ENCODE assay signal across 9 cellular contexts in the genomic region with DNA sequence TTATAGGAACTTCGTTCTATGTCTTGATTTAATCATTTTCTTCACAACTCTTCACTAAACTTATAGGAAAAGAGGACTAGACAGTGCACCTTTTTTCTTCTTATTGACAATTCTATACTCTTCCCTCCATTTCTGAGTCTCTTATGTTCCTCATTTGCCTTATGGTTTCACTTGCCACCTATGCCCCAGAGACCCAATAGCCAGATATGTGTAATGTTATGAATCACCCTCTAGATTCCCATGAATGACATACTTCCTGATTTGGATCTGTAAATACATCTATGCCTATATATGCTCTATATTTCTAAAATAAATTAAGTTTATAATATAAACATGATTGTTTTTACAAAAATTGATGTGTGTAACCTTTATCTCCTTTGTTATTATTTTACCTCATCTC.
DNase-seq lines count a peak whose midpoint lies in the region; ATAC-seq, FAIRE-seq and TF ChIP-seq lines count a peak whose summit lies in the region.
"Had no signal": no experiment of that assay in that cellular context is flagged by ENCODE, and none has a peak within 500 bp of the region (broad histone marks: within the 10 kb centered on the region; RNA-seq: fewer than 3 reads in every experiment).

No MANE protein-coding gene starts in this region.

- intact Hi-C loops in endothelial cell of umbilical vein (cut with micrococcal nuclease) (no loop called here), kidney (cut with DNase I) (no loop called here)

- H3K9me1 ChIP-seq in endothelial cell of umbilical vein (replicated peaks; ENCODE audit: control insufficient read depth, extremely low read depth, insufficient read depth, low read length) = no peaks in the 10 kb centered on the region

- POLR2A ChIA-PET in endothelial cell of umbilical vein (lab: Charles Lee) = no interaction called here

- TF ChIP-seq CTCF in endothelial cell of umbilical vein (IDR thresholded peaks at IDR 0.05; ENCODE audit: extremely low read depth in 1 of 2, insufficient read depth in 1 of 2, low read depth in 1 of 2, low read length in 2 of 2) (no peak), kidney (IDR thresholded peaks at IDR 0.05; ENCODE audit: borderline replicate concordance, extremely low read depth, insufficient read depth) (no peak)

- H3K4me2 ChIP-seq in BLaER1 treated with 17β-estradiol and CSF1 and Interleukin-3, amounts not matched to agents 10 nM and 100 nM = peak overlapping the region; percentile 69 to 93 (median 85)
- H3K4me2 ChIP-seq in endothelial cell of umbilical vein (ENCODE audit: insufficient read depth, low read length) = no peak overlapping the region

- peaks cover 0 to 9% (median 0%) of the 10 kb centered on the region in 11 experiments; a peak in 3 of 22 replicates for H3K9me3 ChIP-seq in BLaER1 treated with 17β-estradiol and CSF1 and Interleukin-3, amounts not matched to agents 10 nM and 100 nM (replicated peaks in 1 of 11)
- H3K9me3 ChIP-seq in endothelial cell of umbilical vein (replicated peaks; ENCODE audit: control insufficient read depth, insufficient read depth, low read length) (no peaks in the 10 kb centered on the region), kidney (ENCODE audit: control insufficient read depth in 1 of 2, low read length in 2 of 2) (no peaks in the 10 kb centered on the region)

- CTCF ChIA-PET in endothelial cell of umbilical vein (lab: Charles Lee) = interaction anchor here (0.8 kb wide), 1 partner anchor 17 kb away, joined by 3 read pairs; no protein-coding TSS in a partner anchor

- H3K27me3 ChIP-seq in BLaER1 treated with 17β-estradiol and CSF1 and Interleukin-3, amounts not matched to agents 10 nM and 100 nM = no peaks in the 10 kb centered on the region
- no peaks in the 10 kb centered on the region for H3K27me3 ChIP-seq in endothelial cell of umbilical vein (ENCODE audit: control insufficient read depth in 2 of 2, insufficient read depth in 2 of 2, low read length in 2 of 2)

- H3K4me3 ChIP-seq in BLaER1 treated with 17β-estradiol and CSF1 and Interleukin-3, amounts not matched to agents 10 nM and 100 nM = peak overlapping the region in 4 of 10 experiments; percentile 7 to 39 (median 29); a peak in 2 of 20 replicates
- H3K4me3 ChIP-seq in endothelial cell of umbilical vein (replicated peaks in 1 of 3; ENCODE audit: insufficient read depth in 1 of 3, low read depth in 1 of 3, low read length in 3 of 3) (no peak overlapping the region), kidney (ENCODE audit: low read length in 2 of 2) (no peak overlapping the region)

- peak overlapping the region; percentile 36 for H2AFZ ChIP-seq in endothelial cell of umbilical vein (ENCODE audit: low read depth, low read length)

- ATAC-seq in GM19467 (IDR thresholded peaks at IDR 0.05; ENCODE audit: unreplicated experiment) (peak; percentile 74), HG03469 (IDR thresholded peaks at IDR 0.05; ENCODE audit: unreplicated experiment) (peak; percentile 81)

- no peak for TF ChIP-seq POLR2A in endothelial cell of umbilical vein (IDR thresholded peaks at IDR 0.05; ENCODE audit: low read depth, low read length)

- H4K20me1 ChIP-seq in BLaER1 treated with 17β-estradiol and CSF1 and Interleukin-3, amounts not matched to agents 10 nM and 100 nM = no peaks in the 10 kb centered on the region
- no peaks in the 10 kb centered on the region for H4K20me1 ChIP-seq in endothelial cell of umbilical vein (replicated peaks; ENCODE audit: control insufficient read depth, extremely low read depth, insufficient read depth, low read length)

- H3K27ac ChIP-seq in BLaER1 treated with 17β-estradiol and CSF1 and Interleukin-3, amounts not matched to agents 10 nM and 100 nM = peak overlapping the region; percentile 76 to 99 (median 97)
- H3K27ac ChIP-seq in endothelial cell of umbilical vein (ENCODE audit: insufficient read depth, low read depth, low read length) (no peak overlapping the region), kidney (ENCODE audit: low read depth in 2 of 2, low read length in 2 of 2) (no peak overlapping the region)

- no peaks in the 10 kb centered on the region for H3K36me3 ChIP-seq in BLaER1 treated with 17β-estradiol and CSF1 and Interleukin-3, amounts not matched to agents 10 nM and 100 nM
- H3K36me3 ChIP-seq in endothelial cell of umbilical vein (ENCODE audit: control insufficient read depth in 2 of 2, extremely low read depth in 1 of 2, insufficient read depth in 2 of 2, low read length in 2 of 2) (no peaks in the 10 kb centered on the region), kidney (ENCODE audit: control insufficient read depth in 1 of 2, insufficient read depth in 2 of 2, low read length in 2 of 2) (no peaks in the 10 kb centered on the region)

- DNase-seq in endothelial cell of umbilical vein (ENCODE audit: low read depth, low spot score) = peak; percentile 31
- DNase-seq in kidney = no peak
- no peak for DNase-seq in GOT3 (lab: John Stamatoyannopoulos, UW)
- DNase-seq in activated CD4-positive, alpha-beta T cell treated with anti-CD3 and anti-CD28 coated beads for 48 hours = no peak
- DNase-seq in NCI-H2171 (lab: John Stamatoyannopoulos, UW) = no peak
- DNase-seq: CD8-positive, alpha-beta memory T cell had no signal

- dilution Hi-C loops in endothelial cell of umbilical vein (cut with MboI; ENCODE audit: extremely low pct_ligation_motif_present, low sequenced_read_pairs) = no loop called here

- H3K4me1 ChIP-seq in BLaER1 treated with 17β-estradiol and CSF1 and Interleukin-3, amounts not matched to agents 10 nM and 100 nM = peaks cover 25 to 85% (median 60%) of the 10 kb centered on the region in 10 experiments
- H3K4me1 ChIP-seq in endothelial cell of umbilical vein (ENCODE audit: control insufficient read depth, extremely low read depth, insufficient read depth, low read length) (no peaks in the 10 kb centered on the region), kidney (ENCODE audit: control insufficient read depth in 1 of 2, insufficient read depth in 1 of 2, low read depth in 1 of 2, low read length in 2 of 2) (no peaks in the 10 kb centered on the region)

- no peaks in the 10 kb centered on the region for H3K79me2 ChIP-seq in endothelial cell of umbilical vein (ENCODE audit: control insufficient read depth, insufficient read depth, low read length)

- no peak for FAIRE-seq in endothelial cell of umbilical vein (lab: Jason Lieb, UNC)
- no peak for FAIRE-seq in kidney (lab: Jason Lieb, UNC)

- H3K9ac ChIP-seq in BLaER1 treated with 17β-estradiol and CSF1 and Interleukin-3, amounts not matched to agents 10 nM and 100 nM = peak overlapping the region; percentile 46 to 84 (median 78); a peak in 20 of 22 replicates
- no peak overlapping the region for H3K9ac ChIP-seq in endothelial cell of umbilical vein (replicated peaks; ENCODE audit: extremely low read depth, insufficient read depth, low read length)
- H3K9ac ChIP-seq in kidney (ENCODE audit: low read length in 2 of 2) = no peak overlapping the region

- no TSS peak for BruUV-seq in endothelial cell of umbilical vein (replicated peaks; lab: Mats Ljungman, UMichigan)

TF ChIP-seq in endothelial cell of umbilical vein, 7 proteins besides CTCF, POLR2A, EP300 and RAD21:
- TF ChIP-seq JUN (IDR thresholded peaks at IDR 0.05; ENCODE audit: borderline replicate concordance, insufficient read depth, insufficient read length, low read depth) = peak; percentile 2
- no peak for TF ChIP-seq MYC (IDR thresholded peaks at IDR 0.05; ENCODE audit: low read depth, low read length)
- TF ChIP-seq, protein P1, sequence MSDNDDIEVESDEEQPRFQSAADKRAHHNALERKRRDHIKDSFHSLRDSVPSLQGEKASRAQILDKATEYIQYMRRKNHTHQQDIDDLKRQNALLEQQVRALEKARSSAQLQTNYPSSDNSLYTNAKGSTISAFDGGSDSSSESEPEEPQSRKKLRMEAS (IDR thresholded peaks at IDR 0.05; ENCODE audit: insufficient read depth, insufficient read length) = no peak
- TF ChIP-seq FOS (IDR thresholded peaks at IDR 0.05; ENCODE audit: borderline replicate concordance, insufficient read depth, low read length) = peak; percentile 59
- TF ChIP-seq POLR2AphosphoS5 (IDR thresholded peaks at IDR 0.05; ENCODE audit: insufficient read depth, low read depth, low read length) = no peak
- TF ChIP-seq EZH2 (IDR thresholded peaks at IDR 0.05; ENCODE audit: borderline replicate concordance, low read depth, low read length, severe bottlenecking) = no peak
- TF ChIP-seq GATA2 (IDR thresholded peaks at IDR 0.05; ENCODE audit: insufficient read depth, insufficient read length, low read depth, low read length) = no peak

Comparison
In these comparisons a context has a peak if more than half of its experiments do, and no peak if none do; other contexts are left out.
1. H3K27ac ChIP-seq: peak in BLaER1 treated with 17β-estradiol and CSF1 and Interleukin-3, amounts not matched to agents 10 nM and 100 nM (11 of 11); none in endothelial cell of umbilical vein (single experiment) and kidney (0 of 2).
2. H3K9ac ChIP-seq: peak in BLaER1 treated with 17β-estradiol and CSF1 and Interleukin-3, amounts not matched to agents 10 nM and 100 nM (11 of 11); none in endothelial cell of umbilical vein (single experiment) and kidney (0 of 2).